Comparison of ENCODE assay signal across 11 cellular contexts in the genomic region with DNA sequence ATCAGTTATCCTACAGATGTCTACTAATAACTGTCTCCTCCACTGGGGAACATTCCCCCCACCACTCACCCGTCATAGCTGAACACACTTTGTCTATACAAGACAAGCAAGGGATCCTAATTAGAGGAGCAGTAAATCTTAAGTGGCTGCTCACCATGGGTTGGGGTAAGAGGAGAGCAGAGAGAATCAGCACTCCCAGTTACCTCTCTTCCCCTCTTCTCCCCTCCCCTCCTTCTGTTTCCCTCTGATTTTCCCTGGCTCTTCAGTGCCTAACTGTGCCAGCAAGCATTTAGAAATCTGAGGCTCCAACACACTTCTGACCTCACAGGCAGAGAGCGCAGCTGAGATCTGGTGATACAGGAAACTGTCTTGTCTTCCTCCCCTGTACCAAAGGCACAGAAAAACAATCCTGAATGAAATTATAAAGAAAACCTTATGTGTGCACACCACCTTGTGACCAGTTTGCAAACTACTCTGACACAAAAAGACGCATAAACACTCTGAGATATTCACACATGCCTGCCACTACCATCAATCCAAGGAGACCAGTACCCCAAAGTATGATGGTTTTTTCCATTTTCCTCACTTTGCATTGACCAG. TPM values are rescaled to one million over a fixed set of nuclear protein-coding genes. Genes with fewer than 3 reads are reported as not detected.
A peak's percentile ranks its signal among the peaks of the same experiment; 100 is the strongest.
DNase-seq lines count a peak whose midpoint lies in the region; FAIRE-seq and TF ChIP-seq lines count a peak whose summit lies in the region.
"Had no signal": no experiment of that assay in that cellular context is flagged by ENCODE, and none has a peak within 500 bp of the region (broad histone marks: within the 10 kb centered on the region; RNA-seq: fewer than 3 reads in every experiment).

No MANE protein-coding gene starts in this region.

- H3K36me3 ChIP-seq in CD4-positive, alpha-beta memory T cell (ENCODE audit: insufficient read depth, low read length), result no peaks in the 10 kb centered on the region
- H3K36me3 ChIP-seq in HEK293 (ENCODE audit: control insufficient read depth in 2 of 2, insufficient read depth in 1 of 2, low read length in 2 of 2), result no peaks in the 10 kb centered on the region; a peak in 1 of 3 replicates
- H3K36me3 ChIP-seq in H7 (replicated peaks; ENCODE audit: control insufficient read depth, insufficient read depth, low read length), result no peaks in the 10 kb centered on the region; the same call in 1 of the 2 replicates
- H3K36me3 ChIP-seq in small intestine (ENCODE audit: control insufficient read depth in 2 of 2, insufficient read depth in 2 of 2, low read length in 2 of 2), result no peaks in the 10 kb centered on the region

- WGBS in small intestine, 3 donors, result 53 to 88% (median 75%) methylated on average over 3 of the region's 3 CpGs

- H3K4me1 Mint-ChIP-seq in CD4-positive, alpha-beta memory T cell, result peaks cover 5 to 7% (median 6%) of the 10 kb centered on the region in 4 donors
- peaks cover 8% of the 10 kb centered on the region for H3K4me1 Mint-ChIP-seq in T-helper 1 cell treated with Interleukin-12 subunit alpha and Interleukin-12 subunit beta and Interleukin-4 antibody, amounts not matched to agents 30 μg/mL and 1 μg/mL, for 36 hours (ENCODE audit: low read depth)
- H3K4me1 Mint-ChIP-seq: activated B cell treated with CpG ODN at 0.5 μM for 24 hours had no signal

- H3K27me3 ChIP-seq in CD4-positive, alpha-beta memory T cell (ENCODE audit: insufficient read depth, low read length), result no peaks in the 10 kb centered on the region
- H3K27me3 ChIP-seq in H7 (ENCODE audit: control insufficient read depth, insufficient read depth, low read length), result no peaks in the 10 kb centered on the region
- no peaks in the 10 kb centered on the region for H3K27me3 ChIP-seq in small intestine (ENCODE audit: control insufficient read depth in 2 of 2, insufficient read depth in 2 of 2, low read length in 2 of 2)

- FAIRE-seq in small intestine (lab: Jason Lieb, UNC), result no peak
- FAIRE-seq: endometrium had no signal

- TF ChIP-seq CTCF in HEK293 (tag by site-specific recombination; IDR thresholded peaks at IDR 0.05), result peak; percentile 72
- peak; percentile 19 for TF ChIP-seq CTCF in foreskin fibroblast (IDR thresholded peaks at IDR 0.05; ENCODE audit: low read depth, low read length)

- no peak overlapping the region for H3K4me3 Mint-ChIP-seq in CD4-positive, alpha-beta memory T cell
- H3K4me3 Mint-ChIP-seq in T-helper 1 cell treated with Interleukin-12 subunit alpha and Interleukin-12 subunit beta and Interleukin-4 antibody, amounts not matched to agents 30 μg/mL and 1 μg/mL, for 36 hours, result no peak overlapping the region
- H3K4me3 Mint-ChIP-seq: activated B cell treated with CpG ODN at 0.5 μM for 24 hours; natural killer cell treated with Interleukin-12 subunit alpha and Interleukin-12 subunit beta and Interleukin-15 and Interleukin-18, amount 100 ng/mL, for 72 hours had no signal

- intact Hi-C loops in CD4-positive, alpha-beta memory T cell (cut with micrococcal nuclease), result loop anchor here (2.0 kb wide), 1 partner anchor 126 kb away; no protein-coding TSS in a partner anchor

- CTCF ChIA-PET in CD4-positive, alpha-beta memory T cell (lab: Charles Lee; ENCODE audit: partially characterized antibody), result interaction anchor here (0.8 to 1.1 kb wide), 2 partner anchors 424 to 431 kb away, joined by 3 read pairs; no protein-coding TSS in a partner anchor
- CTCF ChIA-PET in HEK293 (lab: Yijun Ruan, JAX), result interaction anchor here (0.5 to 1.3 kb wide), 5 partner anchors 101 to 321 kb away, joined by 3 to 4 read pairs (median 3); a partner anchor contains a TSS

- no peak overlapping the region for H3K27ac ChIP-seq in CD4-positive, alpha-beta memory T cell (ENCODE audit: low read depth, low read length)
- H3K27ac ChIP-seq in HEK293 (ENCODE audit: extremely low read depth, low read depth, low read length), result no peak overlapping the region
- H3K27ac ChIP-seq in small intestine (ENCODE audit: low read depth in 1 of 2, low read length in 1 of 2), result no peak overlapping the region

- peaks cover 0 to 4% of the 10 kb centered on the region in 2 donors for H3K36me3 Mint-ChIP-seq in CD4-positive, alpha-beta memory T cell
- peaks cover 4% of the 10 kb centered on the region for H3K36me3 Mint-ChIP-seq in T-helper 1 cell treated with Interleukin-12 subunit alpha and Interleukin-12 subunit beta and Interleukin-4 antibody, amounts not matched to agents 30 μg/mL and 1 μg/mL, for 36 hours (ENCODE audit: low read depth)
- H3K36me3 Mint-ChIP-seq: natural killer cell treated with Interleukin-12 subunit alpha and Interleukin-12 subunit beta and Interleukin-15 and Interleukin-18, amount 100 ng/mL, for 72 hours had no signal

- H3K4me3 ChIP-seq in CD4-positive, alpha-beta memory T cell (ENCODE audit: low read length in 2 of 2), result no peak overlapping the region
- H3K4me3 ChIP-seq in HEK293 (ENCODE audit: low read depth, low read length) (no peak overlapping the region), foreskin fibroblast (ENCODE audit: low read depth in 1 of 2, low read length in 2 of 2) (no peak overlapping the region), H7 (ENCODE audit: insufficient read depth, low read depth, low read length) (no peak overlapping the region), small intestine (ENCODE audit: low read depth in 1 of 2, low read length in 2 of 2) (no peak overlapping the region)

- H3K27me3 Mint-ChIP-seq in CD4-positive, alpha-beta memory T cell, result no peaks in the 10 kb centered on the region
- no peaks in the 10 kb centered on the region for H3K27me3 Mint-ChIP-seq in T-helper 1 cell treated with Interleukin-12 subunit alpha and Interleukin-12 subunit beta and Interleukin-4 antibody, amounts not matched to agents 30 μg/mL and 1 μg/mL, for 36 hours (ENCODE audit: low read depth)
- H3K27me3 Mint-ChIP-seq: activated B cell treated with CpG ODN at 0.5 μM for 24 hours; natural killer cell treated with Interleukin-12 subunit alpha and Interleukin-12 subunit beta and Interleukin-15 and Interleukin-18, amount 100 ng/mL, for 72 hours had no signal

- H3K27ac Mint-ChIP-seq in CD4-positive, alpha-beta memory T cell, result peak overlapping the region in 4 of 7 donors; percentile 13 to 85 (median 77)
- H3K27ac Mint-ChIP-seq in T-helper 1 cell treated with Interleukin-12 subunit alpha and Interleukin-12 subunit beta and Interleukin-4 antibody, amounts not matched to agents 30 μg/mL and 1 μg/mL, for 36 hours, result peak overlapping the region; percentile 70
- H3K27ac Mint-ChIP-seq: activated B cell treated with CpG ODN at 0.5 μM for 24 hours; natural killer cell treated with Interleukin-12 subunit alpha and Interleukin-12 subunit beta and Interleukin-15 and Interleukin-18, amount 100 ng/mL, for 72 hours had no signal

- H3K9me3 Mint-ChIP-seq in CD4-positive, alpha-beta memory T cell, result no peaks in the 10 kb centered on the region
- H3K9me3 Mint-ChIP-seq in T-helper 1 cell treated with Interleukin-12 subunit alpha and Interleukin-12 subunit beta and Interleukin-4 antibody, amounts not matched to agents 30 μg/mL and 1 μg/mL, for 36 hours, result no peaks in the 10 kb centered on the region
- H3K9me3 Mint-ChIP-seq: activated B cell treated with CpG ODN at 0.5 μM for 24 hours; natural killer cell treated with Interleukin-12 subunit alpha and Interleukin-12 subunit beta and Interleukin-15 and Interleukin-18, amount 100 ng/mL, for 72 hours had no signal

- H3K4me1 ChIP-seq in CD4-positive, alpha-beta memory T cell (ENCODE audit: insufficient read depth, low read length), result no peaks in the 10 kb centered on the region
- H3K4me1 ChIP-seq in HEK293 (ENCODE audit: control insufficient read depth, insufficient read depth, low read length) (no peaks in the 10 kb centered on the region), small intestine (ENCODE audit: control insufficient read depth in 2 of 2, insufficient read depth in 1 of 2, low read depth in 1 of 2, low read length in 1 of 2) (no peaks in the 10 kb centered on the region)

- DNase-seq in CD4-positive, alpha-beta memory T cell, result peak in 4 of 5 donors; percentile 24 to 39 (median 32)
- DNase-seq in foreskin fibroblast, result peak; percentile 51 to 74
- no peak for DNase-seq in ecto neural progenitor cell (ENCODE audit: low spot score)
- DNase-seq in HK-2 (ENCODE audit: unreplicated experiment), result no peak
- DNase-seq in H7, result no peak
- no peak for DNase-seq in small intestine
- DNase-seq: activated B cell treated with CpG ODN at 0.5 μM for 24 hours had no signal

- no peaks in the 10 kb centered on the region for H3K9me3 ChIP-seq in CD4-positive, alpha-beta memory T cell (ENCODE audit: control insufficient read depth in 1 of 2, low read length in 2 of 2)
- H3K9me3 ChIP-seq in HEK293 (ENCODE audit: control insufficient read depth, insufficient read depth, low read depth, low read length) (no peaks in the 10 kb centered on the region), small intestine (ENCODE audit: control insufficient read depth, low read depth) (no peaks in the 10 kb centered on the region)

- POLR2A ChIA-PET in CD4-positive, alpha-beta memory T cell (lab: Charles Lee; ENCODE audit: partially characterized antibody), result no interaction called here
- POLR2A ChIA-PET in HEK293 (lab: Yijun Ruan, JAX), result no interaction called here

TF ChIP-seq in HEK293, 187 proteins besides CTCF, POLR2A, EP300 and RAD21 (continues in another document):
- TF ChIP-seq ZBTB17 (tag by site-specific recombination; IDR thresholded peaks at IDR 0.05) (peak; percentile 50), ZNF670 (tag by site-specific recombination; IDR thresholded peaks at IDR 0.05; ENCODE audit: low read depth) (no peak), ZNF654 (tag by site-specific recombination; IDR thresholded peaks at IDR 0.05; ENCODE audit: low read depth) (peak; percentile 81), PRDM4 (tag by site-specific recombination; IDR thresholded peaks at IDR 0.05) (0 out of 2 replicates have a peak, but pooled peaks have one; percentile 72)

RNA-seq across cellular contexts. Expression of gene MOSPD1, which starts 6.7 kb away (rescaled TPM):
- 1 to 10 TPM; 8.3 to 9.8 TPM for total RNA-seq in CD4-positive, alpha-beta memory T cell
- polyA plus RNA-seq in CD4-positive, alpha-beta memory T cell, result 10 to 100 TPM; 15.2 to 25.0 TPM
- 67.4 and 76.7 TPM in 2 replicates for total RNA-seq in H7 (2014; rRNA removed; shearing (Covaris generic))
- 1 to 10 TPM; 3.6 to 9.7 (median 5.6) TPM for polyA plus RNA-seq in small intestine

Comparison
In these comparisons a context has a peak if more than half of its experiments do, and no peak if none do; other contexts are left out.
1. DNase-seq: peak in CD4-positive, alpha-beta memory T cell (4 of 5) and foreskin fibroblast (2 of 2); none in ecto neural progenitor cell (single experiment), HK-2 (single experiment), H7 (single experiment) and small intestine (single experiment).